8 cellular contexts compared by ENCODE assay signal in the genomic region with DNA sequence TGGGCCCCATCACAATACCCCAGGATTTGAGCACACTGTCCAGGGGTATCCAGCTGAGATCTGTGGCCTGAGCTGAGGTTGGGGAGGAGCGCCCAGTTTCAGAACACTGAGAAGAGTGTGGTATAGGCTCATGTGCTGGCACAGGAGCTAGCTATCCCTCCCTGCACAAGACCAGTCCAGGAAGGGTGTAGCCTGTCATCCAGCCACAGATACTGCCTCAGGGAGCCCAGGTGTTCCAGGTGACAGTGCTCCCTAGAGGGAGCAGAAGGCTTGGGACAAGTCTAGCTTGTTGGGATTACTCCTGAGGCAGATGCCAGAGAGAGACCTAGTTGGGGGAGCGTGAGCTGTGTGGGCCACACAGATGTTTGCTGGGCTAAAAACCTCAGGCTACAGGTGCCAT.
"Had no signal": no experiment of that assay in that cellular context is flagged by ENCODE, and none has a peak within 500 bp of the region (broad histone marks: within the 10 kb centered on the region; RNA-seq: fewer than 3 reads in every experiment).

No MANE protein-coding gene starts in this region.

- ATAC-seq: HCT116, HepG2 had no signal

- H3K4me1 ChIP-seq: HAP-1 had no signal

- H3K4me3 ChIP-seq: GM23248, HAP-1 had no signal

- DNase-seq: GM23248, GOT3, H7, HFFc6 had no signal

- H3K9me3 ChIP-seq: HAP-1 had no signal

- H3K36me3 ChIP-seq: HAP-1 had no signal

- H3K27ac ChIP-seq: GM23248, HL-60 had no signal
